Comparison of ENCODE assay signal across 6 cellular contexts in genomic region chr12:125688223-125688622, GRCh38.
"Had no signal": no experiment of that assay in that cellular context is flagged by ENCODE, and none has a peak within 500 bp of the region (broad histone marks: within the 10 kb centered on the region; RNA-seq: fewer than 3 reads in every experiment).

No MANE protein-coding gene starts in this region.

- H3K4me3 ChIP-seq: GM23338, HAP-1, K562 had no signal

- ATAC-seq: GM23338, HCT116, K562 had no signal

- H3K36me3 ChIP-seq: HAP-1 had no signal

- H3K4me3 Mint-ChIP-seq: GM23338, HFFc6 had no signal

- H3K27ac Mint-ChIP-seq: GM23338, HFFc6 had no signal

- DNase-seq: HFFc6, IMR-90 had no signal

- H3K4me1 Mint-ChIP-seq: GM23338 had no signal
